Comparison of ENCODE assay signal across 9 cellular contexts in the genomic region with DNA sequence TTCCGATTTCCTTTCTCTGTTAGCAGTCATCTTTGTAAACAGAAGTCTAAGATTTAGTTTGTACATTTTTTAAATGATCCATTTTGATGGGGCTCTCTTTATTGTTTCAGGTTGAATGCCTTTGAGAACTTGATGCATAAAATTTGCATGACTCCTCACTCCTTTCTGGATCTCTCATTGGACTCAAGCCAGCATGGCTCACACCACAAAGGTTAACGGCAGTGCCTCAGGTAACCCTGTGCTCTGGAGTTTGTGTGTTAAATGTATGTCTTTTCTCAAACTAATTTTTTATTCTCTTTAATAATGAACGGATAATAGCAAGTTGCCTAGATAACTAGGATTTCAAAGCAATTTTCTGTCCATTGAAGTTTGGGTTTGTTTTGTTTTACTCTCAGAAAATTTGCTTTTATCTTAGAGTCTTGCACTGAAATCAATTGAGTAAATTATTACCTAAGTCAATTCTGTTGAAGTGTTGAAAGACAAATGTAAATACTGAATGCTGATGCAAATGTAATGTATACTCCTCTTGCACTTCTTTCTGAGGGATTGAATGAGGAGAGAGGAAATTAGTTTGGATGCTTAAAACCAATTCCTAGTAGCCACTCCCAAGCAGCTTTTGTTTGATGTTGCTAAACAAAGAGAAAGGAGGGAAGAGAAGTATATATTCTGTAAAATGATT.
DNase-seq lines count a peak whose midpoint lies in the region; ATAC-seq, FAIRE-seq and TF ChIP-seq lines count a peak whose summit lies in the region.
"Had no signal": no experiment of that assay in that cellular context is flagged by ENCODE, and none has a peak within 500 bp of the region (broad histone marks: within the 10 kb centered on the region; RNA-seq: fewer than 3 reads in every experiment).

No MANE protein-coding gene starts in this region.

- ATAC-seq in activated CD8-positive, alpha-beta T cell treated with anti-CD3 and anti-CD28 coated beads for 36 hours: no peak
- no peak for ATAC-seq in HG02798 (IDR thresholded peaks at IDR 0.05; ENCODE audit: poor library complexity, unreplicated experiment)

- intact Hi-C loops in activated CD8-positive, alpha-beta T cell treated with anti-CD3 and anti-CD28 coated beads for 36 hours (cut with micrococcal nuclease): no loop called here

- no peak for TF ChIP-seq CTCF in activated CD8-positive, alpha-beta T cell treated with anti-CD3 and anti-CD28 coated beads for 36 hours (IDR thresholded peaks at IDR 0.05)

- peaks cover 9% of the 10 kb centered on the region for H3K27me3 Mint-ChIP-seq in T-helper 2 cell treated with Interferon-gamma antibody and Interleukin-4, amounts not matched to agents 5 μg/mL and 100 μg/mL, for 36 hours (ENCODE audit: low read depth)
- peaks cover 2% of the 10 kb centered on the region for H3K27me3 Mint-ChIP-seq in activated CD8-positive, alpha-beta T cell treated with anti-CD3 and anti-CD28 coated beads for 36 hours

- H3K27ac ChIP-seq in temporal lobe (ENCODE audit: low read depth, low read length): peak overlapping the region; percentile 83

- H3K4me3 Mint-ChIP-seq in T-helper 2 cell treated with Interferon-gamma antibody and Interleukin-4, amounts not matched to agents 5 μg/mL and 100 μg/mL, for 36 hours: peak overlapping the region; percentile 78
- H3K4me3 Mint-ChIP-seq in activated CD8-positive, alpha-beta T cell treated with anti-CD3 and anti-CD28 coated beads for 36 hours: peak overlapping the region; percentile 53

- POLR2A ChIA-PET in activated CD8-positive, alpha-beta T cell treated with anti-CD3 and anti-CD28 coated beads for 36 hours (lab: Charles Lee): no interaction called here

- no peaks in the 10 kb centered on the region for H3K9me3 Mint-ChIP-seq in T-helper 2 cell treated with Interferon-gamma antibody and Interleukin-4, amounts not matched to agents 5 μg/mL and 100 μg/mL, for 36 hours
- H3K9me3 Mint-ChIP-seq in activated CD8-positive, alpha-beta T cell treated with anti-CD3 and anti-CD28 coated beads for 36 hours: no peaks in the 10 kb centered on the region

- H3K4me1 Mint-ChIP-seq in T-helper 2 cell treated with Interferon-gamma antibody and Interleukin-4, amounts not matched to agents 5 μg/mL and 100 μg/mL, for 36 hours (ENCODE audit: low read depth): peaks cover 22% of the 10 kb centered on the region
- peaks cover 23% of the 10 kb centered on the region for H3K4me1 Mint-ChIP-seq in activated CD8-positive, alpha-beta T cell treated with anti-CD3 and anti-CD28 coated beads for 36 hours (ENCODE audit: low read depth)

- DNase-seq in T-helper 2 cell treated with Interferon-gamma antibody and Interleukin-4, amounts not matched to agents 5 μg/mL and 100 μg/mL, for 36 hours (ENCODE audit: low spot score): no peak
- DNase-seq in T-helper 2 cell (no peak), kidney glomerular epithelial cell (lab: John Stamatoyannopoulos, UW) (peak; percentile 49), HTR-8/SVneo (ENCODE audit: insufficient read length, low spot score) (no peak)
- DNase-seq in activated CD8-positive, alpha-beta T cell treated with anti-CD3 and anti-CD28 coated beads for 36 hours: no peak
- no peak for DNase-seq in activated CD4-positive, alpha-beta T cell treated with anti-CD3 and anti-CD28 coated beads, Interleukin-2, amount 50 U/mL, for 4 hours
- DNase-seq: testis had no signal

- no peak overlapping the region for H3K27ac Mint-ChIP-seq in T-helper 2 cell treated with Interferon-gamma antibody and Interleukin-4, amounts not matched to agents 5 μg/mL and 100 μg/mL, for 36 hours
- no peak overlapping the region for H3K27ac Mint-ChIP-seq in activated CD8-positive, alpha-beta T cell treated with anti-CD3 and anti-CD28 coated beads for 36 hours

- no peaks in the 10 kb centered on the region for H3K36me3 Mint-ChIP-seq in T-helper 2 cell treated with Interferon-gamma antibody and Interleukin-4, amounts not matched to agents 5 μg/mL and 100 μg/mL, for 36 hours (ENCODE audit: low read depth)
- no peaks in the 10 kb centered on the region for H3K36me3 Mint-ChIP-seq in activated CD8-positive, alpha-beta T cell treated with anti-CD3 and anti-CD28 coated beads for 36 hours (ENCODE audit: low read depth)

- CTCF ChIA-PET in activated CD8-positive, alpha-beta T cell treated with anti-CD3 and anti-CD28 coated beads for 36 hours (lab: Charles Lee): no interaction called here

- FAIRE-seq in HTR-8/SVneo (lab: Jason Lieb, UNC): no peak
